In genomic region chr3:195442573-195443390, GRCh38 we compare ENCODE assay signal across 1 cellular context.
TF ChIP-seq lines count a peak whose summit lies in the region.

TSS of gene ACAP2 (minus strand) at chr3:195443020. CDS start at chr3:195442847, 173 bp downstream.

TF ChIP-seq in HepG2, 621 proteins besides CTCF, POLR2A, EP300 and RAD21 (continued from another document and continues in another):
- TF ChIP-seq NFAT5 (CRISPR knock-in tag; IDR thresholded peaks at IDR 0.05) (peak; percentile 76), KDM5B (CRISPR knock-in tag; IDR thresholded peaks at IDR 0.05; ENCODE audit: borderline replicate concordance) (peak; percentile 75; the same call in 1 of the 2 replicates), SMAD1 (CRISPR knock-in tag; IDR thresholded peaks at IDR 0.05; ENCODE audit: borderline replicate concordance, low read depth) (no peak), ZNF670 (CRISPR knock-in tag; IDR thresholded peaks at IDR 0.05; ENCODE audit: borderline replicate concordance) (peak; percentile 57; the same call in 1 of the 2 replicates), RBM22 (optimal IDR thresholded peaks at IDR 0.05; ENCODE audit: low read length) (peak; percentile 99), PAX8 (CRISPR knock-in tag; IDR thresholded peaks at IDR 0.05; ENCODE audit: borderline replicate concordance) (0 out of 2 replicates have a peak, but pooled peaks have one; percentile 35), ZNF12 (CRISPR knock-in tag; IDR thresholded peaks at IDR 0.05) (no peak), ZNF788 (CRISPR knock-in tag; IDR thresholded peaks at IDR 0.05; ENCODE audit: borderline replicate concordance) (peak; percentile 62; the same call in 1 of the 2 replicates), ZNF709 (CRISPR knock-in tag; IDR thresholded peaks at IDR 0.05) (peak; percentile 76; the same call in 1 of the 2 replicates), SP1 (IDR thresholded peaks at IDR 0.05) (peak; percentile 80; the same call in 1 of the 2 replicates), SP1 (CRISPR knock-in tag; IDR thresholded peaks at IDR 0.05) (peak; percentile 72), SPEN (CRISPR knock-in tag; IDR thresholded peaks at IDR 0.05; ENCODE audit: low read depth) (peak; percentile 82), ZNF225 (CRISPR knock-in tag; IDR thresholded peaks at IDR 0.05) (peak; percentile 42; the same call in 1 of the 2 replicates), MXI1 (IDR thresholded peaks at IDR 0.05; ENCODE audit: borderline replicate concordance, low read depth, low read length) (peak; percentile 97), UBTF (CRISPR knock-in tag; IDR thresholded peaks at IDR 0.05) (peak; percentile 92), GATAD1 (CRISPR knock-in tag; IDR thresholded peaks at IDR 0.05) (peak; percentile 30; the same call in 1 of the 2 replicates), SP2 (CRISPR knock-in tag; IDR thresholded peaks at IDR 0.05) (peak; percentile 100), AGO2 (optimal IDR thresholded peaks at IDR 0.05; ENCODE audit: low read depth, low read length) (peak; percentile 34), ZBTB40 (IDR thresholded peaks at IDR 0.05) (no peak), ZBTB40 (CRISPR knock-in tag; IDR thresholded peaks at IDR 0.05) (0 out of 2 replicates have a peak, but pooled peaks have one; percentile 10), BORCS8-MEF2B (CRISPR knock-in tag; IDR thresholded peaks at IDR 0.05) (0 out of 2 replicates have a peak, but pooled peaks have one; percentile 57), ZFX (CRISPR knock-in tag; IDR thresholded peaks at IDR 0.05; ENCODE audit: low read depth) (peak; percentile 91), ZSCAN21 (CRISPR knock-in tag; IDR thresholded peaks at IDR 0.05; ENCODE audit: borderline replicate concordance) (peak; percentile 87; the same call in 1 of the 2 replicates), ZNF607 (CRISPR knock-in tag; IDR thresholded peaks at IDR 0.05; ENCODE audit: borderline replicate concordance) (peak; percentile 79; the same call in 1 of the 2 replicates), GFI1 (CRISPR knock-in tag; IDR thresholded peaks at IDR 0.05; ENCODE audit: borderline replicate concordance) (peak; percentile 11; the same call in 1 of the 2 replicates), SALL1 (CRISPR knock-in tag; IDR thresholded peaks at IDR 0.05) (peak; percentile 83), RAD51 (IDR thresholded peaks at IDR 0.05; ENCODE audit: borderline replicate concordance) (peak; percentile 90), POLR2AphosphoS2 (IDR thresholded peaks at IDR 0.05; ENCODE audit: low read depth, low read length) (no peak), ZNF674 (CRISPR knock-in tag; IDR thresholded peaks at IDR 0.05; ENCODE audit: low read depth) (0 out of 2 replicates have a peak, but pooled peaks have one; percentile 63), ZNF331 (CRISPR knock-in tag; IDR thresholded peaks at IDR 0.05) (peak; percentile 79; the same call in 1 of the 2 replicates), ZNF773 (CRISPR knock-in tag; IDR thresholded peaks at IDR 0.05; ENCODE audit: borderline replicate concordance) (no peak), ATF7 (IDR thresholded peaks at IDR 0.05) (no peak), ATF7 (CRISPR knock-in tag; IDR thresholded peaks at IDR 0.05) (no peak), ZNF614 (CRISPR knock-in tag; IDR thresholded peaks at IDR 0.05; ENCODE audit: borderline replicate concordance) (peak; percentile 50; the same call in 1 of the 2 replicates), ASH2L (IDR thresholded peaks at IDR 0.05; ENCODE audit: insufficient read length, low read depth, low read length) (peak; percentile 28), FOXC1 (CRISPR knock-in tag; IDR thresholded peaks at IDR 0.05; ENCODE audit: borderline replicate concordance) (peak; percentile 87; the same call in 1 of the 2 replicates), IKZF5 (CRISPR knock-in tag; IDR thresholded peaks at IDR 0.05) (peak; percentile 43; the same call in 1 of the 2 replicates), CCAR2 (optimal IDR thresholded peaks at IDR 0.05; ENCODE audit: low read depth, low read length) (no peak), ZFP90 (CRISPR knock-in tag; IDR thresholded peaks at IDR 0.05; ENCODE audit: borderline replicate concordance) (peak; percentile 9; the same call in 1 of the 2 replicates), GPN1 (CRISPR knock-in tag; IDR thresholded peaks at IDR 0.05; ENCODE audit: borderline replicate concordance) (0 out of 2 replicates have a peak, but pooled peaks have one; percentile 52), CHD2 (IDR thresholded peaks at IDR 0.05; ENCODE audit: low read depth, low read length) (peak; percentile 34; the same call in 1 of the 2 replicates), PHF8 (CRISPR knock-in tag; IDR thresholded peaks at IDR 0.05) (peak; percentile 75), IKZF4 (CRISPR knock-in tag; IDR thresholded peaks at IDR 0.05; ENCODE audit: borderline replicate concordance, low read depth, not compliant biosample characterization) (peak; percentile 52), DMAP1 (CRISPR knock-in tag; IDR thresholded peaks at IDR 0.05) (peak; percentile 29; the same call in 1 of the 2 replicates), RFX1 (IDR thresholded peaks at IDR 0.05) (peak; percentile 100), ZBTB2 (CRISPR knock-in tag; IDR thresholded peaks at IDR 0.05; ENCODE audit: low read depth) (no peak; the same call in none of the 2 replicates), POLR2G (IDR thresholded peaks at IDR 0.05; ENCODE audit: low read depth, low read length) (peak; percentile 88), ZFP82 (CRISPR knock-in tag; IDR thresholded peaks at IDR 0.05; ENCODE audit: borderline replicate concordance) (peak; percentile 87; the same call in 1 of the 2 replicates)
